Comparison of ENCODE assay signal across 8 cellular contexts in the genomic region with DNA sequence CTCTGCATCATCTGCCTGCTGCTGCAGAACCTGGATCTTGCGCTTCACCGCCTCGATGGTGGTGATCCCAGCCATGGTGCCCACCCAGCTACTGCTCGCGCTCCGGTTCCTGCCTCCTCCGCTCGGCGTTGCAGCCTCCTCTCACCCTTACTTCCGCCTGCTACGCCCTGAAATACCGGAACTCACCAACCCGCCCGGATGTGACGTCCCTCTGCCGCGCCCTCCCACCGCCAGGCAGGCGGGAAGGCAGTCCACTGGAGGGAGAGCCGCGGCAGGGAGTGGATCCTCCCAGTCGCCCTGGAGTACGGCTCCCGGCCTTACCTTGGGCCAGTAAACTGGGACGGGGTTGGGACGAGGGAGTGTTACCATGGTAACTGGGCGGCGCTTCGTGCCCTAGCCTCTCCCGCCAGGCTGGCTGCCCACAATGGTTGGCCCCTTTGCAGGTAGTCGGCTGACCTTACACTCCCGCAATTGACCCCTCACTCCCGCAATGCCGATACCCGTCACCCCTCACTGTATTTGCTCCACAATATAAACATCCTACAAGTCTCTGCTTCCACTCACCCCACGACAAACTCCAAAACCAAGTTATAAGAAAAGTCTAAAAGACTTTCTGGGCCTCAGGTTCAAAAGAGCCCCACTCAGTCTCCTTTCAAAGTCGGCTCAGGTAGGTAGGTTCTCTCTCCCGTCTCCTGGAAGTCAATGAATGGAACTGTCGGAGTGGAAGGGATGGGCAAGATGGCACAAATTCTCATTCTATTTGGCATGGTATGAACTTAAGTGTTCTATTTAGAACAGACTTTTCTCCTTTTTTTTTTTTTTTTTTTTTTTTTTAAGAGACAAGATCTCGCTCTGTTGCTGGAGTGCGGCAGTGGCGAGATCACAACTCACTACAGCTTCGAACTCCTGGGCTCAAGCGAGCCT. TPM values are rescaled to one million over a fixed set of nuclear protein-coding genes. Genes with fewer than 3 reads are reported as not detected.
DNase-seq lines count a peak whose midpoint lies in the region; ATAC-seq, FAIRE-seq and TF ChIP-seq lines count a peak whose summit lies in the region.

No MANE protein-coding gene starts in this region.

- ATAC-seq in HG02840 (IDR thresholded peaks at IDR 0.05; ENCODE audit: low FRiP score, unreplicated experiment) (peak; percentile 71), T-cell (replicated peaks in 1 of 4) (peak; percentile 86 to 89 (median 88)), heart right ventricle (peak; percentile 96 to 98 (median 98)), upper lobe of left lung (ENCODE audit: low FRiP score in 2 of 2) (peak; percentile 97)

- FAIRE-seq in GM12892 (lab: Jason Lieb, UNC) = peak; percentile 94

- H3K4me3 ChIP-seq in heart right ventricle (peak overlapping the region; percentile 66 to 95 (median 80)), upper lobe of left lung (peak overlapping the region; percentile 76 to 99 (median 90))

- TF ChIP-seq CTCF in heart right ventricle (IDR thresholded peaks at IDR 0.05) (peak in 4 of 9 donors; percentile 22 to 40 (median 34)), upper lobe of left lung (IDR thresholded peaks at IDR 0.05) (peak in 4 of 6 experiments; percentile 57 to 70 (median 60))

- H3K9me3 ChIP-seq in heart right ventricle = no peaks in the 10 kb centered on the region
- H3K9me3 ChIP-seq in upper lobe of left lung = no peaks in the 10 kb centered on the region

- peaks cover 18% of the 10 kb centered on the region for H3K36me3 Mint-ChIP-seq in T-cell

- CTCF ChIA-PET in T-cell (lab: Charles Lee) = interaction anchor here in 1 of 2 donors (1.9 kb wide), 1 partner anchor 37 kb away, joined by 4 read pairs; the partner anchor contains the start of gene UBAP2L

- WGBS in heart right ventricle, 2 donors = 13% methylated on average over 41 to 43 of the region's 44 CpGs
- 12 to 26% methylated on average over 18 to 38 of the region's 44 CpGs for WGBS in upper lobe of left lung, 2 donors

- H3K9me3 Mint-ChIP-seq in T-cell = no peaks in the 10 kb centered on the region

- H3K27ac ChIP-seq in heart right ventricle (peak overlapping the region; percentile 26 to 95 (median 89)), upper lobe of left lung (peak overlapping the region; percentile 90 to 98 (median 94))

- peaks cover 0 to 22% (median 4%) of the 10 kb centered on the region in 9 donors for H3K36me3 ChIP-seq in heart right ventricle
- H3K36me3 ChIP-seq in upper lobe of left lung = peaks cover 0 to 17% (median 0%) of the 10 kb centered on the region in 4 donors

- TF ChIP-seq POLR2A in GM12892 (IDR thresholded peaks at IDR 0.05; ENCODE audit: low read depth, low read length) = peak; percentile 97
- TF ChIP-seq POLR2A in upper lobe of left lung (IDR thresholded peaks at IDR 0.05) = peak; percentile 90 to 100 (median 98)

- H3K4me1 Mint-ChIP-seq in T-cell = peaks cover 48 to 51% (median 50%) of the 10 kb centered on the region in 3 donors

- no peaks in the 10 kb centered on the region for H3K27me3 ChIP-seq in heart right ventricle
- no peaks in the 10 kb centered on the region for H3K27me3 ChIP-seq in upper lobe of left lung

- H3K27ac Mint-ChIP-seq in T-cell = peak overlapping the region; percentile 100

- intact Hi-C loops in heart right ventricle (cut with DNase I) (loop anchor here in 5 of 10 donors (1.0 to 10.0 kb wide), 6 partner anchors 35 to 189 kb away; partner anchors contain the start of genes UBAP2L (in 2 of the 5), HAX1 (in 1 of the 5) and RPS27 (in 1 of the 5)), posterior cingulate gyrus (cut with DNase I) (loop anchor here (2.0 kb wide), 1 partner anchor 37 kb away; the partner anchor contains the start of gene UBAP2L)

- H3K4me1 ChIP-seq in heart right ventricle (peaks cover 10 to 47% (median 43%) of the 10 kb centered on the region in 9 donors), upper lobe of left lung (peaks cover 35 to 47% (median 40%) of the 10 kb centered on the region in 4 donors)

- TF ChIP-seq EP300 in upper lobe of left lung (IDR thresholded peaks at IDR 0.05) = peak in 1 of 4 donors; percentile 93

- H3K27me3 Mint-ChIP-seq in T-cell = no peaks in the 10 kb centered on the region

- POLR2A ChIA-PET in T-cell (lab: Charles Lee) = interaction anchor here in 1 of 2 donors (2.1 kb wide), 1 partner anchor 25 kb away, joined by 8 read pairs; no protein-coding TSS in a partner anchor

- peak overlapping the region; percentile 95 to 100 (median 100) for H3K4me3 Mint-ChIP-seq in T-cell

- peak; percentile 96 for DNase-seq in GM12892 (ENCODE audit: insufficient read length)
- DNase-seq in NCI-H146 (lab: John Stamatoyannopoulos, UW) = peak; percentile 99
- DNase-seq in T-cell = peak; percentile 86 to 97 (median 93)
- DNase-seq in amniotic epithelial cell (ENCODE audit: low read depth) = peak; percentile 95
- peak; percentile 95 to 96 for DNase-seq in heart right ventricle
- peak; percentile 93 to 99 (median 97) for DNase-seq in posterior cingulate gyrus
- DNase-seq in upper lobe of left lung = peak; percentile 98

RNA-seq across cellular contexts. Expression of gene TPM3, which starts 8.6 kb away (rescaled TPM):
- polyA plus RNA-seq in GM12892 (2012; ENCODE audit: missing spikeins) = 390 TPM
- total RNA-seq in T-cell (100 to 1,000 TPM; 340 to 396 (median 363) TPM), heart right ventricle (100 to 1,000 TPM in 7 of 10 donors, 10 to 100 TPM in 3; 75.2 to 345 (median 129) TPM), upper lobe of left lung (100 to 1,000 TPM; 149 to 452 (median 344) TPM)
- 10 to 100 TPM; 85.9 to 97.6 TPM for polyA plus RNA-seq in heart right ventricle

RNA-seq across cellular contexts. Expression of gene CFAP141, which starts 22.8 kb away (rescaled TPM):
- not detected for polyA plus RNA-seq in GM12892 (2012; ENCODE audit: missing spikeins)
- total RNA-seq in T-cell (not detected), heart right ventricle (1 to 10 TPM in 2 of 10 donors, under 1 TPM in 1, not detected in 7; 0.76 to 1.1 (median 1.1) TPM), upper lobe of left lung (1 to 10 TPM in 2 of 6 donors, not detected in 4; 5.9 to 6.5 TPM)
- under 1 TPM in 1 of 2 donors, not detected in 1; 0.22 TPM for polyA plus RNA-seq in heart right ventricle

RNA-seq across cellular contexts. Expression of gene NUP210L, which starts 28.4 kb away (rescaled TPM):
- 0.11 TPM for polyA plus RNA-seq in GM12892 (2012; ENCODE audit: missing spikeins)
- total RNA-seq in T-cell (under 1 TPM; 0.10 to 0.35 (median 0.18) TPM), heart right ventricle (under 1 TPM in 4 of 10 donors, not detected in 6; 0.07 to 0.45 (median 0.18) TPM), upper lobe of left lung (under 1 TPM in 4 of 6 donors, not detected in 2; 0.11 to 0.91 (median 0.30) TPM)
- under 1 TPM; 0.01 to 0.07 TPM for polyA plus RNA-seq in heart right ventricle

RNA-seq across cellular contexts. Expression of gene UBAP2L, which starts 37.4 kb away (rescaled TPM):
- polyA plus RNA-seq in GM12892 (2012; ENCODE audit: missing spikeins) = 123 TPM
- 100 to 1,000 TPM; 175 to 240 (median 192) TPM for total RNA-seq in T-cell
- 100 to 1,000 TPM; 103 to 135 (median 112) TPM for total RNA-seq in heart right ventricle
- 10 to 100 TPM; 55.2 to 61.8 TPM for polyA plus RNA-seq in heart right ventricle
- total RNA-seq in upper lobe of left lung = 100 to 1,000 TPM in 5 of 6 donors, 10 to 100 TPM in 1; 77.5 to 137 (median 119) TPM

Comparison
In these comparisons a context has a peak if more than half of its experiments do, and no peak if none do; other contexts are left out.
1. Peak in every context shown above with its lines: DNase-seq, ATAC-seq, H3K4me3 ChIP-seq and H3K27ac ChIP-seq.